1 cellular context compared by ENCODE assay signal in genomic region chr22:22122348-22123117, GRCh38.
TF ChIP-seq lines count a peak whose summit lies in the region.

No MANE protein-coding gene starts in this region.

TF ChIP-seq in K562, 482 proteins besides CTCF, POLR2A, EP300 and RAD21 (continued from another document):
- no peak for TF ChIP-seq ZNF280B (CRISPR knock-in tag; IDR thresholded peaks at IDR 0.05)
- TF ChIP-seq MECOM (CRISPR knock-in tag; IDR thresholded peaks at IDR 0.05): no peak
- peak; percentile 81 for TF ChIP-seq ARHGAP35 (IDR thresholded peaks at IDR 0.05; ENCODE audit: partially characterized antibody)
- TF ChIP-seq TSC22D4 (tag; IDR thresholded peaks at IDR 0.05): peak; percentile 92
- 0 out of 2 replicates have a peak, but pooled peaks have one; percentile 62 for TF ChIP-seq ZC3H8 (IDR thresholded peaks at IDR 0.05)
- TF ChIP-seq ZNF354B (CRISPR knock-in tag; IDR thresholded peaks at IDR 0.05): no peak
- 0 out of 2 replicates have a peak, but pooled peaks have one; percentile 4 for TF ChIP-seq ZNF449 (CRISPR knock-in tag; IDR thresholded peaks at IDR 0.05)
- TF ChIP-seq ARID2 (IDR thresholded peaks at IDR 0.05): peak; percentile 42; the same call in 1 of the 2 replicates
- TF ChIP-seq CTBP1 (IDR thresholded peaks at IDR 0.05; ENCODE audit: borderline replicate concordance): peak; percentile 20; the same call in 1 of the 2 replicates
- TF ChIP-seq TRIM28 (IDR thresholded peaks at IDR 0.05): no peak
- TF ChIP-seq ATF3 (IDR thresholded peaks at IDR 0.05): peak; percentile 44; the same call in 1 of the 2 replicates
- TF ChIP-seq ATF3 (CRISPR knock-in tag; conservative IDR thresholded peaks at IDR 0.05): 0 out of 2 replicates have a peak, but pooled peaks have one; percentile 15
- TF ChIP-seq MCM5 (IDR thresholded peaks at IDR 0.05; ENCODE audit: low read depth): peak; percentile 96; the same call in 1 of the 2 replicates
- TF ChIP-seq HDAC1 (IDR thresholded peaks at IDR 0.05): peak in 1 of 2 experiments; percentile 74; a peak in 1 of 4 replicates
- TF ChIP-seq DACH1 (IDR thresholded peaks at IDR 0.05; ENCODE audit: partially characterized antibody): peak; percentile 36
- TF ChIP-seq ZNF133 (CRISPR knock-in tag; IDR thresholded peaks at IDR 0.05): no peak
- TF ChIP-seq CBFA2T3 (IDR thresholded peaks at IDR 0.05): peak; percentile 78
- peak; percentile 88 for TF ChIP-seq CREBBP (IDR thresholded peaks at IDR 0.05; ENCODE audit: low read depth, low read length)
- peak; percentile 91 for TF ChIP-seq KDM1A (IDR thresholded peaks at IDR 0.05)
- TF ChIP-seq CGGBP1 (CRISPR knock-in tag; IDR thresholded peaks at IDR 0.05): 0 out of 2 replicates have a peak, but pooled peaks have one; percentile 76
- no peak for TF ChIP-seq ZBED1 (IDR thresholded peaks at IDR 0.05)
- TF ChIP-seq ZNF217 (CRISPR knock-in tag; IDR thresholded peaks at IDR 0.05): no peak
- no peak for TF ChIP-seq THRAP3 (IDR thresholded peaks at IDR 0.05; ENCODE audit: borderline replicate concordance)
- TF ChIP-seq ZBTB9 (CRISPR knock-in tag; IDR thresholded peaks at IDR 0.05): no peak
- no peak for TF ChIP-seq IRF9 (tag; IDR thresholded peaks at IDR 0.05)
- TF ChIP-seq NELFE (IDR thresholded peaks at IDR 0.05; ENCODE audit: insufficient read depth, insufficient read length): no peak
- no peak for TF ChIP-seq NR2C1 (IDR thresholded peaks at IDR 0.05)
- TF ChIP-seq NR2C1 (tag; IDR thresholded peaks at IDR 0.05): no peak
- peak; percentile 78 for TF ChIP-seq FOSL1 (tag; conservative IDR thresholded peaks at IDR 0.05)
- no peak for TF ChIP-seq ZNF57 (CRISPR knock-in tag; IDR thresholded peaks at IDR 0.05)
- no peak for TF ChIP-seq ZFX (CRISPR knock-in tag; IDR thresholded peaks at IDR 0.05)
- no peak for TF ChIP-seq TCFL5 (CRISPR knock-in tag; conservative IDR thresholded peaks at IDR 0.05)
- TF ChIP-seq ZBTB2 (IDR thresholded peaks at IDR 0.05): peak; percentile 67
- TF ChIP-seq HDAC8 (tag; IDR thresholded peaks at IDR 0.05): no peak
- TF ChIP-seq SMARCA5 (IDR thresholded peaks at IDR 0.05): no peak; the same call in 1 of the 2 replicates
- peak; percentile 87 for TF ChIP-seq DPF2 (IDR thresholded peaks at IDR 0.05)
- peak; percentile 95; the same call in 1 of the 2 replicates for TF ChIP-seq TRIM25 (IDR thresholded peaks at IDR 0.05; ENCODE audit: borderline replicate concordance)
- TF ChIP-seq LARP7 (IDR thresholded peaks at IDR 0.05): 0 out of 2 replicates have a peak, but pooled peaks have one; percentile 94
- peak in 1 of 2 experiments; percentile 43; a peak in 1 of 4 replicates for TF ChIP-seq RCOR1 (IDR thresholded peaks at IDR 0.05; ENCODE audit: borderline replicate concordance in 1 of 2, low read depth in 2 of 2, low read length in 2 of 2)
- TF ChIP-seq ATF7 (IDR thresholded peaks at IDR 0.05): no peak
- no peak for TF ChIP-seq ZFP1 (CRISPR knock-in tag; IDR thresholded peaks at IDR 0.05)
- peak; percentile 82; the same call in 1 of the 2 replicates for TF ChIP-seq HBP1 (CRISPR knock-in tag; IDR thresholded peaks at IDR 0.05)
- peak; percentile 98 for TF ChIP-seq HMBOX1 (IDR thresholded peaks at IDR 0.05)
- TF ChIP-seq ZNF830 (CRISPR knock-in tag; IDR thresholded peaks at IDR 0.05): peak; percentile 33; the same call in 1 of the 2 replicates
- no peak for TF ChIP-seq SRF (CRISPR knock-in tag; IDR thresholded peaks at IDR 0.05)
- peak; percentile 70 for TF ChIP-seq BCOR (IDR thresholded peaks at IDR 0.05)
- peak; percentile 60; the same call in 1 of the 2 replicates for TF ChIP-seq SNIP1 (IDR thresholded peaks at IDR 0.05; ENCODE audit: low read depth)
- TF ChIP-seq SRSF9 (IDR thresholded peaks at IDR 0.05; ENCODE audit: borderline replicate concordance, low read depth, low read length): no peak
- no peak for TF ChIP-seq MAZ (CRISPR knock-in tag; conservative IDR thresholded peaks at IDR 0.05 in 1 of 2, IDR thresholded peaks at IDR 0.05 in 1 of 2)
- TF ChIP-seq ZNF134 (CRISPR knock-in tag; conservative IDR thresholded peaks at IDR 0.05): no peak
- 0 out of 4 replicates have a peak, but pooled peaks of 1 of the 2 experiments have one; percentile 26 for TF ChIP-seq NONO (IDR thresholded peaks at IDR 0.05; ENCODE audit: low read depth in 2 of 2, low read length in 1 of 2)
- TF ChIP-seq RBM34 (IDR thresholded peaks at IDR 0.05; ENCODE audit: borderline replicate concordance, insufficient read depth, low read length): no peak
- peak; percentile 85; the same call in 1 of the 2 replicates for TF ChIP-seq OTX1 (CRISPR knock-in tag; IDR thresholded peaks at IDR 0.05)
- TF ChIP-seq TCF3 (CRISPR knock-in tag; IDR thresholded peaks at IDR 0.05): peak; percentile 73
- no peak for TF ChIP-seq ZNF695 (CRISPR knock-in tag; IDR thresholded peaks at IDR 0.05)
- no peak for TF ChIP-seq ZNF639 (CRISPR knock-in tag; conservative IDR thresholded peaks at IDR 0.05 in 1 of 2, IDR thresholded peaks at IDR 0.05 in 1 of 2)
- TF ChIP-seq TEAD1 (CRISPR knock-in tag; IDR thresholded peaks at IDR 0.05): 0 out of 4 replicates have a peak, but pooled peaks of 1 of the 2 experiments have one; percentile 5
